9 cellular contexts compared by ENCODE assay signal in the genomic region with DNA sequence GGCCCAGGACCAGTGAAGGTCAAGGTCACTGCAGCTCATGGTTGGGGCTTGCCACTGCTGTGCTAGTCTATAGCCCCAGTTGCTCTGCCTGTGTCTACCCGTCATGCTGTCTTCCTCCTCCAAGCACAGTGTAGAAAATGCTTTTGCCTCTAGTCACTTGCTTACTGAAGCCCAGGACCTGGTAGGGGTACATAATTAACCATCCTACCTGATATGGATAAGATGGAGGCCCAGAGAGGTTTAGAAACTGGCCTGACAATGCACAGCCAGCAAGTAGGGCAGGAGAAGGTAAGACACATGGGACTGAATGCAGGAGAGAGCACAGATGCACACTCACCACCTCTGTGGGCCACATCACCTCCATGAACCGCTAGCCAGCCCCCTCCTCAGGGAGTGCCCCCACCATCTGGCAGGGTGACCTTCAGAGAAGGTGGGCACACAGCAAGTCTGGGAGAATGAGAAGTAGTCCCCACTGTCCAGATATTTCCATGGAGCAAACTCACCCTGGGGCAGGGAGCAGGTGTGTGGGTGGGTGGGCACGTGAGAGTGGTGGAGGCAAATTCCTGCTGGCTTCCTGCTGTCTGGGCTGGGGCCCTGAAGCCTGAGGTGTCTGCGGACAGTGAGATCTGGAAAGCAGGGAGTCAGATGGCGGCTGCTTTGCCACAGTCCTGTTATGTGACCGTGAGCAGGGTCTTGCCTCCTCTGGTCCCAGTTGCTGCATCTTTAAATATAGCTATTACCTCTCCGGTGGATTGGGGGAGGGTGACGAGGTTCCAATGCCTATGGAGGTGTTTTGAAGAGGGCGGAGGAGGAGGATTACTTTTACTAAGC. TPM values are rescaled to one million over a fixed set of nuclear protein-coding genes. Genes with fewer than 3 reads are reported as not detected.
DNase-seq lines count a peak whose midpoint lies in the region; TF ChIP-seq lines count a peak whose summit lies in the region.
"Had no signal": no experiment of that assay in that cellular context is flagged by ENCODE, and none has a peak within 500 bp of the region (broad histone marks: within the 10 kb centered on the region; RNA-seq: fewer than 3 reads in every experiment).

No MANE protein-coding gene starts in this region.

- H3K27me3 ChIP-seq in duodenal mucosa (ENCODE audit: control insufficient read depth in 1 of 2, insufficient read depth in 2 of 2, low read length in 2 of 2), result no peaks in the 10 kb centered on the region
- no peaks in the 10 kb centered on the region for H3K27me3 ChIP-seq in testis

- intact Hi-C loops in testis (cut with DNase I; ENCODE audit: low total_unique reads), result loop anchor here (10.0 kb wide), 1 partner anchor 69 kb away; no protein-coding TSS in a partner anchor

- peaks cover 14 to 23% of the 10 kb centered on the region in 2 donors for H3K4me1 ChIP-seq in duodenal mucosa (ENCODE audit: control insufficient read depth in 1 of 2, insufficient read depth in 2 of 2, low read length in 2 of 2)
- peaks cover 35% of the 10 kb centered on the region for H3K4me1 ChIP-seq in mesodermal cell (ENCODE audit: control insufficient read depth, insufficient read depth, low read length, poor library complexity, severe bottlenecking)
- peaks cover 25% of the 10 kb centered on the region for H3K4me1 ChIP-seq in testis

- H3K4me3 ChIP-seq in duodenal mucosa (ENCODE audit: low read depth in 1 of 2, low read length in 2 of 2) (peak overlapping the region; percentile 55 to 58), mesodermal cell (ENCODE audit: extremely low read depth, insufficient read depth, low read length, poor library complexity, severe bottlenecking) (peak overlapping the region; percentile 31), testis (peak overlapping the region; percentile 59 to 72)

- no peak for TF ChIP-seq POLR2A in testis (IDR thresholded peaks at IDR 0.05)

- WGBS in mesodermal cell (ENCODE audit: insufficient coverage in 2 of 2), 2 experiments, result 79 to 90% methylated on average over 5 of the region's 9 CpGs
- WGBS in testis, 2 donors, result 57 to 60% methylated on average over 3 to 9 of the region's 9 CpGs

- H3K9ac ChIP-seq in duodenal mucosa (ENCODE audit: low read depth in 1 of 2, low read length in 2 of 2), result peak overlapping the region; percentile 36 to 39

- H3K9me3 ChIP-seq in duodenal mucosa (ENCODE audit: control insufficient read depth in 1 of 2, low read length in 2 of 2), result no peaks in the 10 kb centered on the region
- H3K9me3 ChIP-seq in mesodermal cell (ENCODE audit: control insufficient read depth, low read length), result no peaks in the 10 kb centered on the region
- no peaks in the 10 kb centered on the region for H3K9me3 ChIP-seq in testis

- no peaks in the 10 kb centered on the region for H3K36me3 ChIP-seq in duodenal mucosa (ENCODE audit: control insufficient read depth in 1 of 2, insufficient read depth in 2 of 2, low read length in 2 of 2)
- no peaks in the 10 kb centered on the region for H3K36me3 ChIP-seq in mesodermal cell (ENCODE audit: control insufficient read depth, insufficient read depth, low read length)
- no peaks in the 10 kb centered on the region for H3K36me3 ChIP-seq in testis (ENCODE audit: low read depth, missing control alignments)

- peak; percentile 19 for DNase-seq in HK-2 (ENCODE audit: unreplicated experiment)
- no peak for DNase-seq in testis
- no peak for DNase-seq in dedifferentiated amniotic fluid mesenchymal stem cell (ENCODE audit: extremely low spot score)
- DNase-seq in SIG-M5 (lab: John Stamatoyannopoulos, UW), result no peak
- no peak for DNase-seq in stimulated activated CD4-positive, alpha-beta T cell treated with anti-CD3 and anti-CD28 coated beads, Interleukin-1b, Interleukin-23, amount 100 ng/mL, for 48 hours
- no peak for DNase-seq in Ammon's horn (ENCODE audit: low spot score)

- H3K27ac ChIP-seq in duodenal mucosa (ENCODE audit: low read depth, low read length) (peak overlapping the region; percentile 48), mesodermal cell (ENCODE audit: low read depth, low read length, severe bottlenecking) (no peak overlapping the region), testis (peak overlapping the region; percentile 88 to 91)

- no peak for TF ChIP-seq CTCF in testis (IDR thresholded peaks at IDR 0.05)

RNA-seq across cellular contexts. Expression of gene CX3CL1, which starts 1.0 kb away (rescaled TPM):
- 6.7 TPM for polyA plus RNA-seq in mesodermal cell (2013, experiment 1 of 2)
- polyA plus RNA-seq in mesodermal cell (2013, experiment 2 of 2), result 3.8 TPM
- 10 to 100 TPM in 1 of 2 donors, 1 to 10 TPM in 1; 8.5 to 19.6 TPM for total RNA-seq in testis
- polyA plus RNA-seq in testis (ENCODE audit: insufficient read depth, low read depth, low replicate concordance), result 12.9 TPM

RNA-seq across cellular contexts. Expression of gene CCL22, which starts 14.7 kb away (rescaled TPM):
- not detected for polyA plus RNA-seq in mesodermal cell (2013, experiment 1 of 2)
- not detected for polyA plus RNA-seq in mesodermal cell (2013, experiment 2 of 2)
- not detected for total RNA-seq in testis
- 0.65 TPM for polyA plus RNA-seq in testis (ENCODE audit: insufficient read depth, low read depth, low replicate concordance)

RNA-seq across cellular contexts. Expression of gene CCL17, which starts 31.2 kb away (rescaled TPM):
- polyA plus RNA-seq in mesodermal cell (2013, experiment 1 of 2), result not detected
- not detected for polyA plus RNA-seq in mesodermal cell (2013, experiment 2 of 2)
- under 1 TPM in 1 of 2 donors, not detected in 1; 0.81 TPM for total RNA-seq in testis
- polyA plus RNA-seq in testis (ENCODE audit: insufficient read depth, low read depth, low replicate concordance), result 4.0 TPM
- polyA plus RNA-seq: adipose tissue had no signal
